Comparison of ENCODE assay signal across 29 cellular contexts in the genomic region with DNA sequence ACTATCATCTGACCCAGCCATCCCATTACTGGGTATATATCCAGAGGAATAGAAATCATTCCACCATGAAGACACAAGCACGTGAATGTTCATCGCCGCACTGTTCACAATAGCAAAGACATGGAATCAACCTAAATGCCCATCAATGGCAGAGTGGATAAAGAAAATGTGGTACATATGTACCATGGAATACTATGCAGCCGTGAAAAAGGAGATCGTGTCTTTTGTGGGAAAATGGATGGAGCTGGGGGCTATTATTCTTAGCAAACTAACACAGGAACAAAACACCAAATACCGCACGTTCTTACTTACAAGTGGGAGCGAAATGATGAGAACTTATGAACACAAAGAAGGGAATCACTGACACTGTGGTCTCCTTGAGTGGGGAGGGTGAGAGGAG. TPM values are rescaled to one million over a fixed set of nuclear protein-coding genes. Genes with fewer than 3 reads are reported as not detected.
DNase-seq lines count a peak whose midpoint lies in the region; ATAC-seq, FAIRE-seq and TF ChIP-seq lines count a peak whose summit lies in the region.
"Had no signal": no experiment of that assay in that cellular context is flagged by ENCODE, and none has a peak within 500 bp of the region (broad histone marks: within the 10 kb centered on the region; RNA-seq: fewer than 3 reads in every experiment).

No MANE protein-coding gene starts in this region.

- H4K8ac ChIP-seq in H1 (ENCODE audit: extremely low read depth, insufficient read depth, low read length) = no peak overlapping the region

- no peak overlapping the region for H3K23ac ChIP-seq in H1 (ENCODE audit: insufficient read length)

- DNase-seq in WTC11 (ENCODE audit: low spot score) (no peak), H1 (ENCODE audit: low read depth in 1 of 2, low spot score in 2 of 2) (no peak), HCEC 1CT (no peak), SJCRH30 (no peak), NCI-H82 (lab: John Stamatoyannopoulos, UW) (no peak), testis (no peak)
- DNase-seq: AML-193; CD4-positive, alpha-beta T cell; CD8-positive, alpha-beta memory T cell; COR-L47; DMS 273 treated with DMSO at 0.1 percent for 48 hours; DMS153; DMS53; DMS79; DND-41; EL; GDM1 had no signal

- H2BK120ac ChIP-seq in H1 (replicated peaks; ENCODE audit: low read depth, low read length) = peak overlapping the region; percentile 100

- H3K27ac Mint-ChIP-seq in WTC11 = peak overlapping the region; percentile 71; the same call in 1 of the 2 replicates
- H3K27ac Mint-ChIP-seq: B cell; CD4-positive, alpha-beta T cell; CD8-positive, alpha-beta memory T cell had no signal

- H3K9ac ChIP-seq in HUES6 (ENCODE audit: low read length) (no peak overlapping the region), H1 (replicated peaks in 1 of 4; ENCODE audit: extremely low read depth in 1 of 4, low read depth in 3 of 4, low read length in 3 of 4) (no peak overlapping the region)
- H3K9ac ChIP-seq: BLaER1 treated with 17β-estradiol and CSF1 and Interleukin-3, amounts not matched to agents 10 nM and 100 nM had no signal

- TF ChIP-seq CTCF in HEK293 (tag by site-specific recombination; IDR thresholded peaks at IDR 0.05) (no peak), WTC11 (IDR thresholded peaks at IDR 0.05) (no peak), H1 (IDR thresholded peaks at IDR 0.05; ENCODE audit: control extremely low read depth in 1 of 3, insufficient read depth in 1 of 3, low read depth in 1 of 3, low read length in 3 of 3) (no peak), testis (IDR thresholded peaks at IDR 0.05) (no peak)

- H3K4me3 ChIP-seq in HEK293 (ENCODE audit: low read depth, low read length) (no peak overlapping the region), HUES6 (ENCODE audit: low read depth, low read length) (no peak overlapping the region), H1 (ENCODE audit: extremely low read depth in 1 of 4, insufficient read depth in 2 of 4, low read depth in 3 of 4, low read length in 4 of 4) (no peak overlapping the region), SJCRH30 (no peak overlapping the region), testis (no peak overlapping the region)
- H3K4me3 ChIP-seq: A549; BLaER1 treated with 17β-estradiol and CSF1 and Interleukin-3, amounts not matched to agents 10 nM and 100 nM; GM12878 had no signal

- peak overlapping the region; percentile 92 for H2BK12ac ChIP-seq in H1 (ENCODE audit: low read depth, low read length)

- FAIRE-seq in H1 (lab: Jason Lieb, UNC) = no peak
- FAIRE-seq: A549, GM12878, GM12892, GM18507, GM19239 had no signal

- no peaks in the 10 kb centered on the region for H3K4me1 ChIP-seq in HEK293 (ENCODE audit: control insufficient read depth, insufficient read depth, low read length)
- H3K4me1 ChIP-seq in HUES6 (ENCODE audit: control insufficient read depth, insufficient read depth, low read length) = peaks cover 40% of the 10 kb centered on the region
- peaks cover 3 to 10% (median 6%) of the 10 kb centered on the region in 4 experiments for H3K4me1 ChIP-seq in H1 (replicated peaks in 1 of 4; ENCODE audit: control insufficient read depth in 3 of 4, insufficient read depth in 4 of 4, low read length in 3 of 4)
- no peaks in the 10 kb centered on the region for H3K4me1 ChIP-seq in SJCRH30
- H3K4me1 ChIP-seq in testis = no peaks in the 10 kb centered on the region
- H3K4me1 ChIP-seq: BLaER1 treated with 17β-estradiol and CSF1 and Interleukin-3, amounts not matched to agents 10 nM and 100 nM had no signal

- H4K91ac ChIP-seq in H1 (replicated peaks; ENCODE audit: insufficient read length, low read length) = peak overlapping the region; percentile 100

- no peak overlapping the region for H3K56ac ChIP-seq in H1 (replicated peaks; ENCODE audit: insufficient read length, low read depth, low read length)

- H2BK5ac ChIP-seq in H1 (ENCODE audit: low read depth, low read length) = peak overlapping the region; percentile 98; the same call in 1 of the 2 replicates

- no peak overlapping the region for H2BK15ac ChIP-seq in H1 (ENCODE audit: low read length)

- H3K79me2 ChIP-seq in H1 (ENCODE audit: control insufficient read depth in 1 of 2, insufficient read depth in 2 of 2, low read length in 2 of 2) = no peaks in the 10 kb centered on the region

- no peaks in the 10 kb centered on the region for H4K20me1 ChIP-seq in H1 (replicated peaks in 1 of 2; ENCODE audit: control insufficient read depth in 1 of 2, insufficient read depth in 2 of 2, low read length in 2 of 2)
- H4K20me1 ChIP-seq: BLaER1 treated with 17β-estradiol and CSF1 and Interleukin-3, amounts not matched to agents 10 nM and 100 nM had no signal

- no peaks in the 10 kb centered on the region for H3K79me1 ChIP-seq in H1 (ENCODE audit: low read depth, low read length)

- WGBS in H1 (ENCODE audit: extremely low coverage in 1 of 2, insufficient coverage in 1 of 2, insufficient read length in 1 of 2, insufficient replicate concordance in 2 of 2, low coverage in 1 of 2, low lambda C conversion rate in 2 of 2, missing lambda C conversion rate in 1 of 2), 2 experiments = 94% methylated on average over 8 of the region's 8 CpGs; no CpG with 5 or more reads in 1 of the 2 experiments
- WGBS in testis, 2 donors = 94 to 96% methylated on average over 8 of the region's 8 CpGs

- H2AFZ ChIP-seq in H1 (ENCODE audit: low read length) = no peak overlapping the region

- TF ChIP-seq POLR2A in H1 (IDR thresholded peaks at IDR 0.05; ENCODE audit: control extremely low read depth in 1 of 2, low read depth in 2 of 2, low read length in 2 of 2) (no peak), testis (IDR thresholded peaks at IDR 0.05) (no peak)

- H3K27me3 ChIP-seq in HUES6 (ENCODE audit: control insufficient read depth, insufficient read depth, low read length) (no peaks in the 10 kb centered on the region), H1 (replicated peaks in 1 of 4; ENCODE audit: control insufficient read depth in 3 of 4, extremely low read depth in 1 of 4, insufficient read depth in 3 of 4, low read length in 3 of 4) (0 out of 7 replicates have a peak, but pooled peaks cover 0 to 2% (median 0%) of the 10 kb centered on the region in 4 experiments), SJCRH30 (no peaks in the 10 kb centered on the region), testis (no peaks in the 10 kb centered on the region)

- no peak for ATAC-seq in WTC11
- ATAC-seq: A549, GM12878 had no signal

- TF ChIP-seq EP300 in H1 (IDR thresholded peaks at IDR 0.05; ENCODE audit: borderline replicate concordance in 1 of 2, low read depth in 2 of 2, low read length in 2 of 2) = no peak

- H3K27me3 Mint-ChIP-seq in WTC11 (ENCODE audit: low read depth) = peaks cover 11% of the 10 kb centered on the region

- no peaks in the 10 kb centered on the region for H3K23me2 ChIP-seq in H1 (ENCODE audit: low read depth, low read length)

- POLR2A ChIA-PET in HEK293 (lab: Yijun Ruan, JAX) (no interaction called here), WTC11 (lab: Charles Lee) (no interaction called here), H1 (lab: Charles Lee; ENCODE audit: partially characterized antibody) (interaction anchor here (0.9 to 1.3 kb wide), 2 partner anchors 9 to 11 kb away, joined by 3 read pairs; a partner anchor contains a TSS)

- peak overlapping the region; percentile 70; the same call in 1 of the 2 replicates for H2AK5ac ChIP-seq in H1 (ENCODE audit: low read depth, low read length)

- H4K5ac ChIP-seq in H1 (ENCODE audit: insufficient read length, low read depth, low read length) = peak overlapping the region; percentile 24

- H3K4ac ChIP-seq in H1 (replicated peaks; ENCODE audit: insufficient read length, low read depth, low read length) = peak overlapping the region; percentile 100

- H3K9me3 ChIP-seq in HEK293 (ENCODE audit: control insufficient read depth, insufficient read depth, low read depth, low read length) = no peaks in the 10 kb centered on the region
- H3K9me3 ChIP-seq in HUES6 (ENCODE audit: control insufficient read depth, insufficient read depth, low read depth, low read length) = peaks cover 18% of the 10 kb centered on the region
- peaks cover 0 to 14% of the 10 kb centered on the region in 2 experiments; a peak in 2 of 4 replicates for H3K9me3 ChIP-seq in H1 (ENCODE audit: insufficient read depth in 2 of 2, low read depth in 1 of 2, low read length in 1 of 2)
- no peaks in the 10 kb centered on the region for H3K9me3 ChIP-seq in SJCRH30 (replicated peaks)
- H3K9me3 ChIP-seq in testis = no peaks in the 10 kb centered on the region

- H3K4me2 ChIP-seq in H1 (ENCODE audit: insufficient read depth in 1 of 2, low read depth in 2 of 2, low read length in 2 of 2) = no peak overlapping the region
- H3K4me2 ChIP-seq: A549; BLaER1 treated with 17β-estradiol and CSF1 and Interleukin-3, amounts not matched to agents 10 nM and 100 nM had no signal

- H3K36me3 Mint-ChIP-seq in WTC11 = peaks cover 39% of the 10 kb centered on the region

- CTCF ChIA-PET in HEK293 (lab: Yijun Ruan, JAX) (no interaction called here), WTC11 (lab: Charles Lee) (no interaction called here), H1 (lab: Charles Lee; ENCODE audit: partially characterized antibody) (no interaction called here)

- peaks cover 56% of the 10 kb centered on the region for H3K4me1 Mint-ChIP-seq in WTC11
- H3K4me1 Mint-ChIP-seq: B cell; CD8-positive, alpha-beta memory T cell had no signal

- intact Hi-C loops in testis (cut with DNase I; ENCODE audit: low total_unique reads) = no loop called here

- peak overlapping the region; percentile 95 for H3K18ac ChIP-seq in H1 (ENCODE audit: extremely low read depth, low read length)

- H3K14ac ChIP-seq in H1 (ENCODE audit: insufficient read length) = no peak overlapping the region

- peaks cover 42% of the 10 kb centered on the region for H3K9me3 Mint-ChIP-seq in WTC11

- H3K36me3 ChIP-seq in HEK293 (ENCODE audit: control insufficient read depth in 2 of 2, insufficient read depth in 1 of 2, low read length in 2 of 2) = no peaks in the 10 kb centered on the region
- H3K36me3 ChIP-seq in HUES6 (ENCODE audit: control insufficient read depth, insufficient read depth, low read length) = no peaks in the 10 kb centered on the region
- H3K36me3 ChIP-seq in H1 (ENCODE audit: control insufficient read depth in 2 of 4, insufficient read depth in 4 of 4, low read length in 3 of 4) = no peaks in the 10 kb centered on the region; a peak in 2 of 8 replicates
- H3K36me3 ChIP-seq in SJCRH30 = no peaks in the 10 kb centered on the region
- no peaks in the 10 kb centered on the region for H3K36me3 ChIP-seq in testis (ENCODE audit: low read depth, missing control alignments)
- H3K36me3 ChIP-seq: BLaER1 treated with 17β-estradiol and CSF1 and Interleukin-3, amounts not matched to agents 10 nM and 100 nM had no signal

- peak overlapping the region; percentile 74 for H2BK20ac ChIP-seq in H1 (ENCODE audit: low read length)

- H3K4me3 Mint-ChIP-seq in WTC11 = no peak overlapping the region
- H3K4me3 Mint-ChIP-seq: B cell; CD4-positive, alpha-beta T cell; CD8-positive, alpha-beta memory T cell had no signal

- H3K27ac ChIP-seq in HEK293 (ENCODE audit: extremely low read depth, low read depth, low read length) (no peak overlapping the region), HUES6 (ENCODE audit: low read depth, low read length) (peak overlapping the region; percentile 93), H1 (ENCODE audit: low read depth, low read length) (no peak overlapping the region), SJCRH30 (no peak overlapping the region), testis (no peak overlapping the region)
- H3K27ac ChIP-seq: 22Rv1; A549; BLaER1 treated with 17β-estradiol and CSF1 and Interleukin-3, amounts not matched to agents 10 nM and 100 nM; C4-2B had no signal

- TF ChIP-seq RAD21 in H1 (IDR thresholded peaks at IDR 0.05 in 1 of 2, conservative IDR thresholded peaks at IDR 0.05 in 1 of 2; ENCODE audit: low read depth in 2 of 2, low read length in 2 of 2) = no peak

RNA-seq across cellular contexts. Expression of a gene that starts 9.8 kb away (rescaled TPM):
- 25.7 to 26.8 TPM (median 26.6 TPM) in 3 replicates for total RNA-seq in WTC11 (2021)
- 16.7 and 19.3 TPM in 2 replicates for total RNA-seq in H1 (2021; fragmentation: NEBNext Ultra II Directional; extraction: Animal tissue kit (Norgen Biotek cat#: 25700))
- 7.5 and 10.4 TPM in 2 replicates for polyA plus RNA-seq in H1 (2011; rRNA removed)
- 8.2 TPM for polyA plus RNA-seq in H1 (2011; cell fraction: cytosol; rRNA removed)
- polyA plus RNA-seq in H1 (2011; cell fraction: nucleus; rRNA removed) = 24.2 TPM
- polyA plus RNA-seq in H1 (2012, experiment 1 of 2) = 10.6 to 18.0 TPM (median 14.3 TPM) in 4 replicates
- 7.0 TPM for polyA plus RNA-seq in H1 (2012, experiment 2 of 2)
- 6.2 TPM for polyA plus RNA-seq in H1 (2013, experiment 1 of 2)
- polyA plus RNA-seq in H1 (2013, experiment 2 of 2) = 5.8 TPM
- 14.2 and 17.3 TPM in 2 replicates for polyA minus RNA-seq in H1 (2011; rRNA and poly(A)+ RNA removed)
- 9.8 TPM for polyA minus RNA-seq in H1 (2011; cell fraction: cytosol; rRNA and poly(A)+ RNA removed)
- 27.6 TPM for polyA minus RNA-seq in H1 (2011; cell fraction: nucleus; rRNA and poly(A)+ RNA removed)
- total RNA-seq in SJCRH30 (2014; rRNA removed; shearing (Covaris generic)) = 1.1 TPM in 1 of 2 replicates, not detected in the other
- 10 to 100 TPM; 13.3 to 19.8 TPM for total RNA-seq in testis
- polyA plus RNA-seq in testis (ENCODE audit: insufficient read depth, low read depth, low replicate concordance) = 4.2 TPM
- total RNA-seq: CD4-positive, alpha-beta T cell; CD8-positive, alpha-beta memory T cell; Daoy had no signal
